ENCODE assay signal across 30 cellular contexts in the genomic region with DNA sequence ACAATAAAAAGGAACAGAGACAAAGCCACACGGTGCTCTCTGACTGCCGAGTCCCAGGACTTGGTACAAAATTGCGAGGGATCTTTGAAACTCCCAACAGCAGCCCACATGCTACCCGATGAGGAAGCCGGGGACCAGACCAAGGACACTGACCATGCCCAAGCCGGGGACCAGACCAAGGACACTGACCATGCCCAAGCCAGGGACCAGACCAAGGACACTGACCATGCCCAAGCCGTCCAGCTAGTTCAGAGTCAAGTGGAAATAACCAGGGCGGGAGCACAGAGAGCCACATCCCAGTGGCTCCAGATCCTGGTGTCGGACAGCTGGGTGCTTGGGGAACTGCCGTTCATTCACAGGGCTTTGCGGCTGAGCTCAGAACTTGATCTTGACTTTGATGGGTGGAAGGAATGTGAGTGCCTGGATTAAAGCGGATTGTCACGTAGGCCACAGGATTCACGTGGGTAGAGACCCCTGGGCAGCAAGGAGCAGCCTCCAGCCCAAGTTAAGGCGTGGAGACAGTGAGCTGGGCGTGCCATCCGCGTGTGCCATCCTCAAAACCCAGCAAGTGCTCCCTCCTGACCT.
"Had no signal": no experiment of that assay in that cellular context is flagged by ENCODE, and none has a peak within 500 bp of the region (broad histone marks: within the 10 kb centered on the region; RNA-seq: fewer than 3 reads in every experiment).

No MANE protein-coding gene starts in this region.

- H3K9me3 ChIP-seq: colonic mucosa, gastrocnemius medialis, pancreas, sigmoid colon, testis, tibial artery had no signal

- H3K9me3 Mint-ChIP-seq: dendritic cell treated with granulocyte-macrophage colony-stimulating factor and Interleukin-4, amounts not matched to agents 40 ng/mL and 50 ng/mL, for 4 days; endodermal cell; naive thymus-derived CD8-positive, alpha-beta T cell; type B pancreatic cell had no signal

- DNase-seq: central memory CD4-positive, alpha-beta T cell; colonic mucosa; effector CD8-positive, alpha-beta T cell; endodermal cell; foreskin fibroblast; gastrocnemius medialis; kidney; mammary epithelial cell; mesendoderm; midbrain; naive thymus-derived CD8-positive, alpha-beta T cell; nephron progenitor cell; occipital lobe; stimulated activated CD4-positive, alpha-beta T cell treated with anti-CD3 and anti-CD28 coated beads, Interleukin-12 subunit alpha, Interleukin-12 subunit beta, amount 100 ng/mL, for 4 hours; stimulated activated CD4-positive, alpha-beta T cell treated with anti-CD3 and anti-CD28 coated beads, Interleukin-1b, Interleukin-23, amount 100 ng/mL, for 48 hours; stimulated activated CD4-positive, alpha-beta T cell treated with anti-CD3 and anti-CD28 coated beads, Interleukin-4, amount 100 ng/mL, for 1 hour; stimulated activated CD8-positive, alpha-beta memory T cell treated with anti-CD3 and anti-CD28 coated beads, Interleukin-4, amount 100 ng/mL, for 48 hours; stimulated activated naive CD4-positive, alpha-beta T cell treated with Interleukin-2 at 50 U/mL for 16 hours; substantia nigra; testis; tibial artery had no signal

- H3K4me1 Mint-ChIP-seq: endodermal cell; naive thymus-derived CD8-positive, alpha-beta T cell had no signal

- ATAC-seq: esophagus mucosa; gastrocnemius medialis; left lobe of liver; naive thymus-derived CD8-positive, alpha-beta T cell; pancreas had no signal

- H3K4me3 Mint-ChIP-seq: dendritic cell treated with granulocyte-macrophage colony-stimulating factor and Interleukin-4, amounts not matched to agents 40 ng/mL and 50 ng/mL, for 4 days; endodermal cell; naive thymus-derived CD8-positive, alpha-beta T cell; nephron progenitor cell; type B pancreatic cell had no signal

- FAIRE-seq: kidney, pancreas had no signal

- H3K4me1 ChIP-seq: colonic mucosa, gastrocnemius medialis, pancreas, sigmoid colon, tibial artery had no signal

- H3K27me3 ChIP-seq: colonic mucosa, gastrocnemius medialis, pancreas, sigmoid colon, testis had no signal

- H3K4me3 ChIP-seq: colonic mucosa, gastrocnemius medialis, pancreas, sigmoid colon, skin epidermis, testis, tibial artery had no signal

- H3K36me3 ChIP-seq: colonic mucosa, gastrocnemius medialis, pancreas, sigmoid colon, tibial artery had no signal

- H3K27ac Mint-ChIP-seq: dendritic cell treated with granulocyte-macrophage colony-stimulating factor and Interleukin-4, amounts not matched to agents 40 ng/mL and 50 ng/mL, for 4 days; endodermal cell; naive thymus-derived CD8-positive, alpha-beta T cell; nephron progenitor cell; progenitor cell of endocrine pancreas; type B pancreatic cell had no signal

- H3K36me3 Mint-ChIP-seq: naive thymus-derived CD8-positive, alpha-beta T cell; type B pancreatic cell had no signal

- H3K27ac ChIP-seq: colonic mucosa, epithelial cell of prostate, gastrocnemius medialis, pancreas, sigmoid colon, skin epidermis, testis, tibial artery had no signal
